Comparison of ENCODE assay signal across 14 cellular contexts in genomic region chr1:204257446-204257845, GRCh38. TPM values are rescaled to one million over a fixed set of nuclear protein-coding genes. Genes with fewer than 3 reads are reported as not detected.
A peak's percentile ranks its signal among the peaks of the same experiment; 100 is the strongest.
DNase-seq lines count a peak whose midpoint lies in the region; FAIRE-seq and TF ChIP-seq lines count a peak whose summit lies in the region.
"Had no signal": no experiment of that assay in that cellular context is flagged by ENCODE, and none has a peak within 500 bp of the region (broad histone marks: within the 10 kb centered on the region; RNA-seq: fewer than 3 reads in every experiment).

No MANE protein-coding gene starts in this region.

- H3K23ac ChIP-seq in mesenchymal stem cell (ENCODE audit: low read length in 2 of 2): no peak overlapping the region

- H3K9me3 Mint-ChIP-seq in MCF 10A (ENCODE audit: unreplicated experiment): no peaks in the 10 kb centered on the region

- peaks cover 13% of the 10 kb centered on the region for H3K4me1 Mint-ChIP-seq in MCF 10A (ENCODE audit: insufficient read depth, unreplicated experiment)
- H3K4me1 Mint-ChIP-seq: CD4-positive, CD25-positive, alpha-beta regulatory T cell had no signal

- H3K27me3 ChIP-seq in mammary epithelial cell (ENCODE audit: insufficient read depth, low read length) (no peaks in the 10 kb centered on the region), breast epithelium (no peaks in the 10 kb centered on the region), mesenchymal stem cell (ENCODE audit: control insufficient read depth in 1 of 2, insufficient read depth in 1 of 2, low read length in 2 of 2) (peaks cover 10 to 22% of the 10 kb centered on the region in 2 experiments)
- H3K27me3 ChIP-seq: BLaER1 treated with 17β-estradiol and CSF1 and Interleukin-3, amounts not matched to agents 10 nM and 100 nM had no signal

- peak overlapping the region in 1 of 2 experiments; percentile 86 for H2BK12ac ChIP-seq in mesenchymal stem cell (ENCODE audit: low read length in 2 of 2)

- H3K9ac ChIP-seq in mammary epithelial cell (ENCODE audit: insufficient read depth, low read length) (no peak overlapping the region), mesenchymal stem cell (ENCODE audit: low read length) (no peak overlapping the region)
- H3K9ac ChIP-seq: BLaER1 treated with 17β-estradiol and CSF1 and Interleukin-3, amounts not matched to agents 10 nM and 100 nM had no signal

- H3K36me3 Mint-ChIP-seq in MCF 10A (ENCODE audit: insufficient read depth, unreplicated experiment): peaks cover 88% of the 10 kb centered on the region
- H3K36me3 Mint-ChIP-seq: CD4-positive, CD25-positive, alpha-beta regulatory T cell had no signal

- H3K18ac ChIP-seq in mesenchymal stem cell (ENCODE audit: low read depth in 1 of 2, low read length in 2 of 2): no peak overlapping the region

- H3K4me1 ChIP-seq in mammary epithelial cell (ENCODE audit: insufficient read depth, low read length) (no peaks in the 10 kb centered on the region), breast epithelium (peaks cover 5 to 7% of the 10 kb centered on the region in 2 donors), mesenchymal stem cell (ENCODE audit: control insufficient read depth, insufficient read depth, low read depth, low read length) (peaks cover 1% of the 10 kb centered on the region)

- no peak overlapping the region for H2BK120ac ChIP-seq in mesenchymal stem cell (ENCODE audit: low read depth, low read length)

- H2BK5ac ChIP-seq in mesenchymal stem cell (ENCODE audit: low read depth, low read length, poor library complexity, severe bottlenecking): no peak overlapping the region

- in situ Hi-C loops in mammary epithelial cell (cut with MboI; ENCODE audit: low sequenced_read_pairs in 2 of 2): no loop called here

- no peak overlapping the region for H3K4ac ChIP-seq in mesenchymal stem cell (ENCODE audit: low read depth in 1 of 2, low read length in 2 of 2)

- no peak overlapping the region for H2AFZ ChIP-seq in mammary epithelial cell (ENCODE audit: low read depth, low read length)
- H2AFZ ChIP-seq in mesenchymal stem cell (ENCODE audit: low read depth, low read length): no peak overlapping the region

- no peak overlapping the region for H3K14ac ChIP-seq in mesenchymal stem cell (ENCODE audit: low read length in 2 of 2)

- H3K79me2 ChIP-seq in mammary epithelial cell (ENCODE audit: insufficient read depth, low read length): no peaks in the 10 kb centered on the region

- no peak overlapping the region for H3K4me3 ChIP-seq in mammary epithelial cell (replicated peaks in 1 of 3; ENCODE audit: insufficient read depth in 1 of 3, low read depth in 2 of 3, low read length in 3 of 3)
- no peak overlapping the region for H3K4me3 ChIP-seq in breast epithelium
- no peak overlapping the region for H3K4me3 ChIP-seq in mesenchymal stem cell (ENCODE audit: insufficient read depth in 1 of 2, low read depth in 1 of 2, low read length in 2 of 2)
- H3K4me3 ChIP-seq: BLaER1 treated with 17β-estradiol and CSF1 and Interleukin-3, amounts not matched to agents 10 nM and 100 nM had no signal

- no peak overlapping the region for H4K91ac ChIP-seq in mesenchymal stem cell (ENCODE audit: low read length)

- peak overlapping the region; percentile 11 for H3K27ac Mint-ChIP-seq in MCF 10A (ENCODE audit: low read depth, unreplicated experiment)
- H3K27ac Mint-ChIP-seq: CD4-positive, CD25-positive, alpha-beta regulatory T cell had no signal

- BruUV-seq in MCF 10A (replicated peaks; lab: Mats Ljungman, UMichigan): no TSS peak
- no TSS peak for BruUV-seq in mammary epithelial cell (replicated peaks; lab: Mats Ljungman, UMichigan)

- no peak overlapping the region for H2BK15ac ChIP-seq in mesenchymal stem cell (ENCODE audit: low read depth, poor library complexity, severe bottlenecking)

- DNase-seq in MCF 10A (ENCODE audit: unreplicated experiment): no peak
- DNase-seq in mammary epithelial cell: no peak
- DNase-seq in breast epithelium (ENCODE audit: low spot score in 2 of 2): no peak
- no peak for DNase-seq in mesenchymal stem cell
- DNase-seq in RCC 7860 (ENCODE audit: low spot score): no peak
- DNase-seq in putamen (ENCODE audit: low spot score): no peak
- no peak for DNase-seq in activated naive CD4-positive, alpha-beta T cell treated with Interleukin-2 at 50 U/mL for 16 hours
- DNase-seq: ACHN; CD4-positive, CD25-positive, alpha-beta regulatory T cell; DMS 273 treated with DMSO at 0.1 percent for 48 hours; H7 had no signal

- TF ChIP-seq POLR2A in breast epithelium (IDR thresholded peaks at IDR 0.05): no peak

- H3K27ac ChIP-seq in mammary epithelial cell (ENCODE audit: insufficient read depth, low read depth, low read length) (no peak overlapping the region), breast epithelium (peak overlapping the region; percentile 64 to 70), mesenchymal stem cell (ENCODE audit: low read length, poor library complexity, severe bottlenecking) (no peak overlapping the region)
- H3K27ac ChIP-seq: BLaER1 treated with 17β-estradiol and CSF1 and Interleukin-3, amounts not matched to agents 10 nM and 100 nM had no signal

- CTCF ChIA-PET in MCF 10A (lab: Yijun Ruan, JAX) (interaction anchor here (0.8 to 16.1 kb wide), 18 partner anchors 11 to 386 kb away, joined by 3 to 289 read pairs (median 6); partner anchors contain the start of genes PLEKHA6 and REN), mammary epithelial cell (lab: Charles Lee; ENCODE audit: low non-redundant PET) (no interaction called here)

- H3K4me2 ChIP-seq in mammary epithelial cell (ENCODE audit: insufficient read depth, low read depth, low read length) (no peak overlapping the region), mesenchymal stem cell (ENCODE audit: low read length, poor library complexity, severe bottlenecking) (no peak overlapping the region)
- H3K4me2 ChIP-seq: BLaER1 treated with 17β-estradiol and CSF1 and Interleukin-3, amounts not matched to agents 10 nM and 100 nM had no signal

- H3K79me1 ChIP-seq in mesenchymal stem cell (replicated peaks; ENCODE audit: low read length, poor library complexity, severe bottlenecking): no peaks in the 10 kb centered on the region

- no peaks in the 10 kb centered on the region for H3K27me3 Mint-ChIP-seq in MCF 10A (ENCODE audit: insufficient read depth, unreplicated experiment)

- POLR2A ChIA-PET in MCF 10A (lab: Yijun Ruan, JAX): interaction anchor here (2.4 kb wide), 1 partner anchor 30 kb away, joined by 9 read pairs; no protein-coding TSS in a partner anchor

- H3K9me3 ChIP-seq in mammary epithelial cell (replicated peaks; ENCODE audit: insufficient read depth, low read length) (no peaks in the 10 kb centered on the region), breast epithelium (no peaks in the 10 kb centered on the region), mesenchymal stem cell (ENCODE audit: control insufficient read depth, low read length) (no peaks in the 10 kb centered on the region)
- H3K9me3 ChIP-seq: BLaER1 treated with 17β-estradiol and CSF1 and Interleukin-3, amounts not matched to agents 10 nM and 100 nM had no signal

- H4K20me1 ChIP-seq in mammary epithelial cell (ENCODE audit: insufficient read depth, low read length): no peaks in the 10 kb centered on the region
- H4K20me1 ChIP-seq: BLaER1 treated with 17β-estradiol and CSF1 and Interleukin-3, amounts not matched to agents 10 nM and 100 nM had no signal

- dilution Hi-C loops in mammary epithelial cell (cut with HindIII; ENCODE audit: low sequenced_read_pairs): loop anchor here (5.0 kb wide), 1 partner anchor 105 kb away; no protein-coding TSS in a partner anchor

- FAIRE-seq in RCC 7860 (lab: Jason Lieb, UNC): no peak

- peaks cover 2% of the 10 kb centered on the region for H3K36me3 ChIP-seq in mammary epithelial cell (ENCODE audit: insufficient read depth, low read length)
- no peaks in the 10 kb centered on the region for H3K36me3 ChIP-seq in breast epithelium
- no peaks in the 10 kb centered on the region for H3K36me3 ChIP-seq in mesenchymal stem cell (ENCODE audit: control insufficient read depth in 1 of 2, insufficient read depth in 2 of 2, low read depth in 1 of 2, low read length in 2 of 2)
- H3K36me3 ChIP-seq: BLaER1 treated with 17β-estradiol and CSF1 and Interleukin-3, amounts not matched to agents 10 nM and 100 nM had no signal

- TF ChIP-seq CTCF in MCF 10A (IDR thresholded peaks at IDR 0.05; ENCODE audit: unreplicated experiment) (no peak), mammary epithelial cell (conservative IDR thresholded peaks at IDR 0.05 in 1 of 2, IDR thresholded peaks at IDR 0.05 in 1 of 2; ENCODE audit: extremely low read depth in 1 of 2, insufficient read depth in 1 of 2, low read depth in 1 of 2, low read length in 2 of 2) (no peak), breast epithelium (IDR thresholded peaks at IDR 0.05) (no peak)

- peak overlapping the region; percentile 29 for H4K8ac ChIP-seq in mesenchymal stem cell (ENCODE audit: low read length)

- H3K4me3 Mint-ChIP-seq in MCF 10A (ENCODE audit: unreplicated experiment): no peak overlapping the region
- H3K4me3 Mint-ChIP-seq: CD4-positive, CD25-positive, alpha-beta regulatory T cell had no signal

- intact Hi-C loops in MCF 10A (cut with micrococcal nuclease) (loop anchor here (5.0 kb wide), 1 partner anchor 95 kb away; no protein-coding TSS in a partner anchor), mammary epithelial cell (cut with micrococcal nuclease) (no loop called here), breast epithelium (cut with DNase I; ENCODE audit: low total_unique reads) (no loop called here)

- no peak overlapping the region for H2AK5ac ChIP-seq in mesenchymal stem cell (ENCODE audit: low read length, severe bottlenecking)

- WGBS in mammary epithelial cell (ENCODE audit: low coverage, missing lambda C conversion rate): 92% methylated on average over 18 of the region's 24 CpGs
- 96% methylated on average over 22 of the region's 24 CpGs for WGBS in mesenchymal stem cell

RNA-seq across cellular contexts. Expression of gene GOLT1A, which starts 43.7 kb away (rescaled TPM):
- total RNA-seq in MCF 10A (2022) (11.5 and 12.7 TPM in 2 replicates), mammary epithelial cell (under 1 TPM in 1 of 2 donors, not detected in 1; 0.59 TPM), breast epithelium (1 to 10 TPM in 2 of 3 donors, not detected in 1; 3.4 to 4.6 TPM)
- 0.22 TPM for polyA plus RNA-seq in mammary epithelial cell
- polyA minus RNA-seq in mammary epithelial cell: not detected
- not detected for polyA plus RNA-seq in mesenchymal stem cell (2013, experiment 1 of 2)
- not detected for polyA plus RNA-seq in mesenchymal stem cell (2013, experiment 2 of 2)
- total RNA-seq: A172; CD4-positive, CD25-positive, alpha-beta regulatory T cell; Daoy had no signal
- polyA plus RNA-seq: CD4-positive, CD25-positive, alpha-beta regulatory T cell had no signal

Comparison
In these comparisons a context has a peak if more than half of its experiments do, and no peak if none do; other contexts are left out.
1. H3K27ac ChIP-seq: peak in breast epithelium (2 of 2); none in mammary epithelial cell (single experiment) and mesenchymal stem cell (single experiment).